ENCODE assay signal across 10 cellular contexts in genomic region chr10:91883549-91884542, GRCh38. TPM values are rescaled to one million over a fixed set of nuclear protein-coding genes. Genes with fewer than 3 reads are reported as not detected.
DNase-seq lines count a peak whose midpoint lies in the region; ATAC-seq, FAIRE-seq and TF ChIP-seq lines count a peak whose summit lies in the region.
"Had no signal": no experiment of that assay in that cellular context is flagged by ENCODE, and none has a peak within 500 bp of the region (broad histone marks: within the 10 kb centered on the region; RNA-seq: fewer than 3 reads in every experiment).

No MANE protein-coding gene starts in this region.

- no peak for TF ChIP-seq POLR2A in A549 (IDR thresholded peaks at IDR 0.05; ENCODE audit: low read length)
- no peak for TF ChIP-seq POLR2A in esophagus muscularis mucosa (IDR thresholded peaks at IDR 0.05; ENCODE audit: low read depth)

- FAIRE-seq in A549 (lab: Jason Lieb, UNC) = no peak

- TF ChIP-seq EP300 in A549 (IDR thresholded peaks at IDR 0.05) (no peak), esophagus muscularis mucosa (IDR thresholded peaks at IDR 0.05) (no peak)

- no peak for TF ChIP-seq RAD21 in A549 (conservative IDR thresholded peaks at IDR 0.05 in 1 of 2, IDR thresholded peaks at IDR 0.05 in 1 of 2)

- H3K9me3 ChIP-seq in A549 = no peaks in the 10 kb centered on the region
- no peaks in the 10 kb centered on the region for H3K9me3 ChIP-seq in esophagus muscularis mucosa
- H3K9me3 ChIP-seq in mucosa of rectum (ENCODE audit: control insufficient read depth in 2 of 2, low read length in 2 of 2) = no peaks in the 10 kb centered on the region
- H3K9me3 ChIP-seq in MM.1S (replicated peaks; ENCODE audit: insufficient read depth, low read length) = no peaks in the 10 kb centered on the region

- CTCF ChIA-PET in A549 (lab: Yijun Ruan, JAX) = interaction anchor here (0.6 to 1.5 kb wide), 4 partner anchors 20 to 29 kb away, joined by 3 read pairs; no protein-coding TSS in a partner anchor

- H2AFZ ChIP-seq in MM.1S (ENCODE audit: low read length) = no peak overlapping the region

- H3K27me3 ChIP-seq in esophagus muscularis mucosa = no peaks in the 10 kb centered on the region
- peaks cover 11 to 17% of the 10 kb centered on the region in 2 donors for H3K27me3 ChIP-seq in mucosa of rectum (ENCODE audit: control insufficient read depth in 2 of 2, insufficient read depth in 2 of 2, low read length in 2 of 2)
- no peaks in the 10 kb centered on the region for H3K27me3 ChIP-seq in MM.1S (replicated peaks; ENCODE audit: insufficient read depth, low read length)

- no peaks in the 10 kb centered on the region for H4K20me1 ChIP-seq in MM.1S (ENCODE audit: insufficient read depth, low read length)

- H3K9ac ChIP-seq in mucosa of rectum (ENCODE audit: low read depth in 1 of 2, low read length in 2 of 2) (peak overlapping the region in 1 of 2 donors; percentile 27), MM.1S (ENCODE audit: low read length) (no peak overlapping the region)

- intact Hi-C loops in esophagus muscularis mucosa (cut with DNase I) = no loop called here

- no peaks in the 10 kb centered on the region for H3K9me2 ChIP-seq in MM.1S (replicated peaks; ENCODE audit: insufficient read depth, low read length)

- H3K27ac ChIP-seq in A549 = no peak overlapping the region
- peak overlapping the region; percentile 23 to 41 (median 33) for H3K27ac ChIP-seq in esophagus muscularis mucosa (replicated peaks in 1 of 4)
- H3K27ac ChIP-seq in mucosa of rectum (ENCODE audit: low read depth in 2 of 2, low read length in 2 of 2) = no peak overlapping the region
- H3K27ac ChIP-seq in MM.1S (ENCODE audit: low read length) = no peak overlapping the region

- H3K36me3 ChIP-seq in esophagus muscularis mucosa (no peaks in the 10 kb centered on the region), mucosa of rectum (ENCODE audit: control insufficient read depth in 2 of 2, insufficient read depth in 2 of 2, low read length in 2 of 2) (no peaks in the 10 kb centered on the region), MM.1S (replicated peaks; ENCODE audit: insufficient read depth, low read length) (no peaks in the 10 kb centered on the region)

- no peaks in the 10 kb centered on the region for H3F3A ChIP-seq in MM.1S (ENCODE audit: insufficient read depth, low read length)

- WGBS in A549 (ENCODE audit: missing lambda C conversion rate) = 76% methylated on average over 21 of the region's 21 CpGs
- 47% methylated on average over 19 of the region's 21 CpGs for WGBS in esophagus muscularis mucosa

- TF ChIP-seq CTCF in A549 (IDR thresholded peaks at IDR 0.05) (no peak), esophagus muscularis mucosa (IDR thresholded peaks at IDR 0.05) (no peak), MM.1S (IDR thresholded peaks at IDR 0.05; ENCODE audit: low read length) (no peak)

- POLR2A ChIA-PET in A549 (lab: Yijun Ruan, JAX) = no interaction called here

- H3K4me1 ChIP-seq in A549 = peaks cover 5% of the 10 kb centered on the region; the same call in 1 of the 3 replicates
- peaks cover 26 to 35% (median 31%) of the 10 kb centered on the region in 4 donors for H3K4me1 ChIP-seq in esophagus muscularis mucosa
- peaks cover 3 to 11% of the 10 kb centered on the region in 2 donors for H3K4me1 ChIP-seq in mucosa of rectum (ENCODE audit: control insufficient read depth in 2 of 2, insufficient read depth in 2 of 2, low read length in 2 of 2)
- peaks cover 4% of the 10 kb centered on the region; the same call in 1 of the 2 replicates for H3K4me1 ChIP-seq in MM.1S (ENCODE audit: low read length)

- H3K4me3 ChIP-seq in A549 = no peak overlapping the region
- peak overlapping the region in 2 of 4 donors; percentile 6 to 33 for H3K4me3 ChIP-seq in esophagus muscularis mucosa
- H3K4me3 ChIP-seq in mucosa of rectum (ENCODE audit: low read length in 2 of 2) = peak overlapping the region; percentile 26 to 37
- H3K4me3 ChIP-seq in MM.1S (ENCODE audit: low read length) = no peak overlapping the region

- no peak for ATAC-seq in A549
- ATAC-seq in GM18517 (IDR thresholded peaks at IDR 0.05; ENCODE audit: unreplicated experiment) = no peak
- no peak for ATAC-seq in HG03097 (IDR thresholded peaks at IDR 0.05; ENCODE audit: low FRiP score, unreplicated experiment)

- no peak overlapping the region for H3K4me2 ChIP-seq in A549
- no peak overlapping the region for H3K4me2 ChIP-seq in MM.1S (ENCODE audit: low read depth, low read length)

- DNase-seq in A549 (ENCODE audit: low read depth in 1 of 2, low spot score in 1 of 2) = no peak
- DNase-seq in NCI-H146 treated with DMSO at 0.1 percent for 48 hours (lab: John Stamatoyannopoulos, UW; ENCODE audit: unreplicated experiment) = peak; percentile 72
- no peak for DNase-seq in esophagus muscularis mucosa (ENCODE audit: extremely low spot score)
- DNase-seq in MM.1S = no peak
- DNase-seq in UCSD-AML1 (lab: John Stamatoyannopoulos, UW; ENCODE audit: unreplicated experiment) = no peak
- DNase-seq: activated B cell treated with CpG ODN at 0.5 μM for 24 hours; CD4-positive, CD25-positive, alpha-beta regulatory T cell had no signal

- no peaks in the 10 kb centered on the region for H3K79me2 ChIP-seq in MM.1S (ENCODE audit: low read length)

TF ChIP-seq in A549, 52 proteins besides CTCF, POLR2A, EP300 and RAD21:
- TF ChIP-seq NR3C1 (IDR thresholded peaks at IDR 0.05) (no peak), MAFK (IDR thresholded peaks at IDR 0.05; ENCODE audit: partially characterized antibody) (peak; percentile 69)

RNA-seq across cellular contexts. Expression of gene FGFBP3, which starts 25.4 kb away (rescaled TPM):
- polyA plus RNA-seq in A549 (2011; rRNA removed) = 0.70 and 0.71 TPM in 2 replicates
- 1.4 and 1.7 TPM in 2 replicates for polyA plus RNA-seq in A549 (2012; cell fraction: cytosol; rRNA removed)
- 1.4 and 2.1 TPM in 2 replicates for polyA plus RNA-seq in A549 (2012; cell fraction: nucleus; rRNA removed)
- polyA plus RNA-seq in A549 (2017; fragmentation: RNase III; extraction: RNeasy Plus Mini Kit Qiagen cat#74134 plus additional on column Dnase treatment) = 2.6 to 3.2 TPM (median 2.7 TPM) in 3 replicates
- polyA minus RNA-seq in A549 (2011; rRNA and poly(A)+ RNA removed) = 0.39 and 0.58 TPM in 2 replicates
- total RNA-seq in esophagus muscularis mucosa = 1 to 10 TPM in 2 of 4 donors, under 1 TPM in 2; 0.58 to 1.7 (median 0.85) TPM

RNA-seq across cellular contexts. Expression of gene BTAF1, which starts 39.7 kb away (rescaled TPM):
- polyA plus RNA-seq in A549 (2011; rRNA removed) = 43.6 and 54.7 TPM in 2 replicates
- polyA plus RNA-seq in A549 (2012; cell fraction: cytosol; rRNA removed) = 5.0 and 5.5 TPM in 2 replicates
- polyA plus RNA-seq in A549 (2012; cell fraction: nucleus; rRNA removed) = 18.0 and 23.6 TPM in 2 replicates
- 16.7 to 17.1 TPM (median 17.1 TPM) in 3 replicates for polyA plus RNA-seq in A549 (2017; fragmentation: RNase III; extraction: RNeasy Plus Mini Kit Qiagen cat#74134 plus additional on column Dnase treatment)
- polyA minus RNA-seq in A549 (2011; rRNA and poly(A)+ RNA removed) = 28.8 and 31.5 TPM in 2 replicates
- 10 to 100 TPM; 20.7 to 48.6 (median 26.1) TPM for total RNA-seq in esophagus muscularis mucosa

Comparison
In these comparisons a context has a peak if more than half of its experiments do, and no peak if none do; other contexts are left out.
1. H3K27ac ChIP-seq: peak in esophagus muscularis mucosa (4 of 4); none in A549 (0 of 2), mucosa of rectum (0 of 2) and MM.1S (single experiment).
2. H3K4me3 ChIP-seq: peak in mucosa of rectum (2 of 2); none in A549 (single experiment) and MM.1S (single experiment).